ENCODE assay signal across 9 cellular contexts in the genomic region with DNA sequence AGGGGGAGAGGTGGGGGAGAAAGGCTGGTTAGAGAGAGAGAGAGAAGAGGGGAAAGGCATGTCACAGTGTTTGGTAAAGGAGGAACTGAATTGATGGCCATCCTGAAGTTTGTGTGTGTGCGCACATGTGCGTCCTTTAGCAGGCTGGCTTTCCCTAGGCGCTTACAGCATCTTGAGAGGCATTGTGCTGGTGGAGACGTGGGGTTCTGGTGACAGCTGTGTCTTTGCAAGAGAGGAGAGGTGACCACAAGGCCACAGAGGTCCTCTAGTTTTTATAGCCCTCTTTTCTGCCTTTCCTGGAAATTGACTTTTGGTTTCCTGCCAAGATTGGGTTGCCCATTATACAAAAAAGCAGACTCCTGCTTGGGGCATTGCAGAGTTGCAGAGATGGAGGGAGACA.
DNase-seq lines count a peak whose midpoint lies in the region; ATAC-seq and TF ChIP-seq lines count a peak whose summit lies in the region.
"Had no signal": no experiment of that assay in that cellular context is flagged by ENCODE, and none has a peak within 500 bp of the region (broad histone marks: within the 10 kb centered on the region; RNA-seq: fewer than 3 reads in every experiment).

No MANE protein-coding gene starts in this region.

- no peak overlapping the region for H3K9ac ChIP-seq in SK-N-SH

- peak overlapping the region; percentile 98 for H3K27ac Mint-ChIP-seq in T-helper 17 cell
- H3K27ac Mint-ChIP-seq in stimulated activated memory B cell treated with anti-CD40 and anti-IgM and Interleukin-4, amounts not matched to agents 10 μg/mL and 1 μg/mL and 100 μg/mL, for 72 hours: no peak overlapping the region

- TF ChIP-seq CTCF in SK-N-SH (IDR thresholded peaks at IDR 0.05) (no peak), hepatocyte (IDR thresholded peaks at IDR 0.05; ENCODE audit: poor library complexity) (no peak)

- no peaks in the 10 kb centered on the region; a peak in 1 of 4 replicates for H3K4me1 ChIP-seq in SK-N-SH (ENCODE audit: control insufficient read depth in 1 of 2, insufficient read depth in 2 of 2, low read depth in 1 of 2, low read length in 1 of 2)
- H3K4me1 ChIP-seq in hepatocyte (ENCODE audit: insufficient read depth): peaks cover 19% of the 10 kb centered on the region

- H3K9me3 Mint-ChIP-seq in stimulated activated memory B cell treated with anti-CD40 and anti-IgM and Interleukin-4, amounts not matched to agents 10 μg/mL and 1 μg/mL and 100 μg/mL, for 72 hours: peaks cover 5% of the 10 kb centered on the region

- H3K27me3 ChIP-seq in SK-N-SH (ENCODE audit: insufficient read depth) (no peaks in the 10 kb centered on the region), hepatocyte (no peaks in the 10 kb centered on the region)

- peaks cover 24% of the 10 kb centered on the region for H3K4me1 Mint-ChIP-seq in T-helper 17 cell
- H3K4me1 Mint-ChIP-seq in stimulated activated memory B cell treated with anti-CD40 and anti-IgM and Interleukin-4, amounts not matched to agents 10 μg/mL and 1 μg/mL and 100 μg/mL, for 72 hours: peaks cover 9% of the 10 kb centered on the region

- H3F3A ChIP-seq in SK-N-SH (replicated peaks; ENCODE audit: insufficient read depth): no peaks in the 10 kb centered on the region

- H3K9me2 ChIP-seq in SK-N-SH (no peaks in the 10 kb centered on the region), hepatocyte (replicated peaks; ENCODE audit: insufficient read depth) (no peaks in the 10 kb centered on the region)

- H3K9me3 ChIP-seq in SK-N-SH (no peaks in the 10 kb centered on the region), T-helper 17 cell (ENCODE audit: control insufficient read depth, low read length, poor library complexity, severe bottlenecking) (peaks cover 5% of the 10 kb centered on the region), hepatocyte (ENCODE audit: low read depth) (no peaks in the 10 kb centered on the region)

- WGBS in SK-N-SH (ENCODE audit: low lambda C conversion rate): 54% methylated on average over 4 of the region's 4 CpGs
- WGBS in hepatocyte (ENCODE audit: low lambda C conversion rate, missing lambda C conversion rate): 82% methylated on average over 4 of the region's 4 CpGs

- CTCF ChIA-PET in SK-N-SH (lab: Yijun Ruan, JAX): no interaction called here

- H3K36me3 ChIP-seq in SK-N-SH (replicated peaks in 1 of 2; ENCODE audit: control insufficient read depth in 1 of 2, insufficient read depth in 2 of 2, low read length in 1 of 2): no peaks in the 10 kb centered on the region
- no peaks in the 10 kb centered on the region for H3K36me3 ChIP-seq in hepatocyte (replicated peaks; ENCODE audit: insufficient read depth, low read depth)

- H2AFZ ChIP-seq in SK-N-SH (ENCODE audit: low read depth) (peak overlapping the region; percentile 41; the same call in 1 of the 2 replicates), hepatocyte (peak overlapping the region; percentile 79)

- H3K4me3 ChIP-seq in SK-N-SH (ENCODE audit: low read depth in 2 of 2, low read length in 1 of 2) (no peak overlapping the region), hepatocyte (peak overlapping the region; percentile 7)

- ATAC-seq in SK-N-SH treated with all-trans-retinoic acid at 6 μM for 48 hours (no peak), T-helper 17 cell (peak; percentile 47), HG02870 (IDR thresholded peaks at IDR 0.05; ENCODE audit: unreplicated experiment) (no peak)
- no peak for ATAC-seq in stimulated activated memory B cell treated with anti-CD40 and anti-IgM and Interleukin-4, amounts not matched to agents 10 μg/mL and 1 μg/mL and 100 μg/mL, for 72 hours

- POLR2A ChIA-PET in SK-N-SH (lab: Yijun Ruan, JAX): no interaction called here

- DNase-seq in SK-N-SH: no peak
- no peak for DNase-seq in T-helper 17 cell
- no peak for DNase-seq in hepatocyte (ENCODE audit: low spot score)
- DNase-seq in SKM-1 treated with dmso at 0.1 percent for 144 hours (lab: John Stamatoyannopoulos, UW; ENCODE audit: unreplicated experiment): no peak
- no peak for DNase-seq in substantia nigra (lab: John Stamatoyannopoulos, UW)
- DNase-seq: MV-4-11 had no signal

- H3K79me2 ChIP-seq in SK-N-SH (ENCODE audit: insufficient read depth) (no peaks in the 10 kb centered on the region), hepatocyte (no peaks in the 10 kb centered on the region)

- H3K36me3 Mint-ChIP-seq in T-helper 17 cell (ENCODE audit: low read depth): peaks cover 3% of the 10 kb centered on the region
- no peaks in the 10 kb centered on the region for H3K36me3 Mint-ChIP-seq in stimulated activated memory B cell treated with anti-CD40 and anti-IgM and Interleukin-4, amounts not matched to agents 10 μg/mL and 1 μg/mL and 100 μg/mL, for 72 hours

- H3K4me3 Mint-ChIP-seq in T-helper 17 cell: peak overlapping the region; percentile 96
- peak overlapping the region; percentile 44 for H3K4me3 Mint-ChIP-seq in stimulated activated memory B cell treated with anti-CD40 and anti-IgM and Interleukin-4, amounts not matched to agents 10 μg/mL and 1 μg/mL and 100 μg/mL, for 72 hours

- no peak for TF ChIP-seq EP300 in SK-N-SH (IDR thresholded peaks at IDR 0.05; ENCODE audit: borderline replicate concordance in 1 of 2, low read depth in 1 of 2, low read length in 1 of 2)

- TF ChIP-seq RAD21 in SK-N-SH (IDR thresholded peaks at IDR 0.05; ENCODE audit: low read length): no peak

- H3K27me3 Mint-ChIP-seq in T-helper 17 cell: no peaks in the 10 kb centered on the region
- H3K27me3 Mint-ChIP-seq in stimulated activated memory B cell treated with anti-CD40 and anti-IgM and Interleukin-4, amounts not matched to agents 10 μg/mL and 1 μg/mL and 100 μg/mL, for 72 hours: peaks cover 30% of the 10 kb centered on the region

- H3K4me2 ChIP-seq in SK-N-SH: no peak overlapping the region
- H3K4me2 ChIP-seq in hepatocyte: peak overlapping the region; percentile 85

- H4K20me1 ChIP-seq in SK-N-SH (ENCODE audit: insufficient read depth): no peaks in the 10 kb centered on the region
- no peaks in the 10 kb centered on the region for H4K20me1 ChIP-seq in hepatocyte (ENCODE audit: insufficient read depth, poor library complexity, severe bottlenecking)

- H3K27ac ChIP-seq in SK-N-SH (ENCODE audit: low read depth in 2 of 2, low read length in 1 of 2) (no peak overlapping the region), hepatocyte (no peak overlapping the region), substantia nigra (ENCODE audit: low read depth, low read length, poor library complexity, severe bottlenecking) (no peak overlapping the region)

TF ChIP-seq in SK-N-SH, 30 proteins besides CTCF, POLR2A, EP300 and RAD21:
- TF ChIP-seq NRF1 (IDR thresholded peaks at IDR 0.05; ENCODE audit: low read depth, low read length) (no peak), EZH2phosphoT487 (IDR thresholded peaks at IDR 0.05; ENCODE audit: borderline replicate concordance, low read depth) (no peak), SMC3 (IDR thresholded peaks at IDR 0.05; ENCODE audit: low read depth, low read length) (no peak), TEAD4 (IDR thresholded peaks at IDR 0.05; ENCODE audit: borderline replicate concordance, insufficient read depth) (no peak), TCF12 (IDR thresholded peaks at IDR 0.05) (no peak), SIN3A (IDR thresholded peaks at IDR 0.05; ENCODE audit: borderline replicate concordance, low read depth, low read length) (no peak)

TF ChIP-seq in SK-N-SH treated with all-trans-retinoic acid at 6 μM for 48 hours, 23 proteins besides CTCF, POLR2A, EP300 and RAD21 (continues in another document):
- TF ChIP-seq CSDC2 (CRISPR knock-in tag; IDR thresholded peaks at IDR 0.05) (no peak), BACH2 (CRISPR knock-in tag; IDR thresholded peaks at IDR 0.05; ENCODE audit: borderline replicate concordance) (no peak), ZFP3 (CRISPR knock-in tag; IDR thresholded peaks at IDR 0.05) (no peak)
- TF ChIP-seq, protein P1, sequence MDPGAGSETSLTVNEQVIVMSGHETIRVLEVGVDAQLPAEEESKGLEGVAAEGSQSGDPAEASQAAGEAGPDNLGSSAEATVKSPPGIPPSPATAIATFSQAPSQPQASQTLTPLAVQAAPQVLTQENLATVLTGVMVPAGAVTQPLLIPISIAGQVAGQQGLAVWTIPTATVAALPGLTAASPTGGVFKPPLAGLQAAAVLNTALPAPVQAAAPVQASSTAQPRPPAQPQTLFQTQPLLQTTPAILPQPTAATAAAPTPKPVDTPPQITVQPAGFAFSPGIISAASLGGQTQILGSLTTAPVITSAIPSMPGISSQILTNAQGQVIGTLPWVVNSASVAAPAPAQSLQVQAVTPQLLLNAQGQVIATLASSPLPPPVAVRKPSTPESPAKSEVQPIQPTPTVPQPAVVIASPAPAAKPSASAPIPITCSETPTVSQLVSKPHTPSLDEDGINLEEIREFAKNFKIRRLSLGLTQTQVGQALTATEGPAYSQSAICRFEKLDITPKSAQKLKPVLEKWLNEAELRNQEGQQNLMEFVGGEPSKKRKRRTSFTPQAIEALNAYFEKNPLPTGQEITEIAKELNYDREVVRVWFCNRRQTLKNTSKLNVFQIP (CRISPR knock-in tag; IDR thresholded peaks at IDR 0.05; ENCODE audit: borderline replicate concordance, low read depth): no peak
- TF ChIP-seq, protein P2, sequence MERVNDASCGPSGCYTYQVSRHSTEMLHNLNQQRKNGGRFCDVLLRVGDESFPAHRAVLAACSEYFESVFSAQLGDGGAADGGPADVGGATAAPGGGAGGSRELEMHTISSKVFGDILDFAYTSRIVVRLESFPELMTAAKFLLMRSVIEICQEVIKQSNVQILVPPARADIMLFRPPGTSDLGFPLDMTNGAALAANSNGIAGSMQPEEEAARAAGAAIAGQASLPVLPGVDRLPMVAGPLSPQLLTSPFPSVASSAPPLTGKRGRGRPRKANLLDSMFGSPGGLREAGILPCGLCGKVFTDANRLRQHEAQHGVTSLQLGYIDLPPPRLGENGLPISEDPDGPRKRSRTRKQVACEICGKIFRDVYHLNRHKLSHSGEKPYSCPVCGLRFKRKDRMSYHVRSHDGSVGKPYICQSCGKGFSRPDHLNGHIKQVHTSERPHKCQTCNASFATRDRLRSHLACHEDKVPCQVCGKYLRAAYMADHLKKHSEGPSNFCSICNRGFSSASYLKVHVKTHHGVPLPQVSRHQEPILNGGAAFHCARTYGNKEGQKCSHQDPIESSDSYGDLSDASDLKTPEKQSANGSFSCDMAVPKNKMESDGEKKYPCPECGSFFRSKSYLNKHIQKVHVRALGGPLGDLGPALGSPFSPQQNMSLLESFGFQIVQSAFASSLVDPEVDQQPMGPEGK (CRISPR knock-in tag; IDR thresholded peaks at IDR 0.05; ENCODE audit: borderline replicate concordance): no peak
